In the genomic region with DNA sequence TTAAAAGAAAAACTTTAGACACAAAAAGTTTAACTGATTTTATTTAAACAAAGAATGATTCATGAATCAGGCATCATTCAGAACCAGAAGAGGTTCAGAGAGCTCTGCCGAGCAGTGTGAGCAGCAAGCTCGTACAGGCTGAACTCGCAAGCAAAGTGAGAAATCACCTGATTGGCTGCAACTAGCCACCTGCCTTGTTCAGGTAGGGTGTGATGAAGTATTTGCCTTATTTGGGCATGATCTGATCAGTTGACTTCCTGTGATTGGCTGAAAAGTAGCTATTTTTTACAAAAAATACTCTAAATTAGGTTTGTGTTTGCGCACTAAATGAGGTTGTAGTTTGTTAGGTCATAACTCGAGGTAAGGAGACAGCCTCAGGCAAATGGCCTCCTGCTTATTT, we compare ENCODE assay signal across 19 cellular contexts.
DNase-seq lines count a peak whose midpoint lies in the region; ATAC-seq, FAIRE-seq and TF ChIP-seq lines count a peak whose summit lies in the region.
"Had no signal": no experiment of that assay in that cellular context is flagged by ENCODE, and none has a peak within 500 bp of the region (broad histone marks: within the 10 kb centered on the region; RNA-seq: fewer than 3 reads in every experiment).

No MANE protein-coding gene starts in this region.

- H2BK5ac ChIP-seq in IMR-90 (ENCODE audit: low read depth, low read length, poor library complexity, severe bottlenecking): no peak overlapping the region

- H3K4me1 ChIP-seq in HCT116 (ENCODE audit: control insufficient read depth in 1 of 2, insufficient read depth in 2 of 2, low read length in 2 of 2) (no peaks in the 10 kb centered on the region), IMR-90 (ENCODE audit: control insufficient read depth, insufficient read depth, low read length) (peaks cover 2% of the 10 kb centered on the region; the same call in 1 of the 2 replicates), vagina (no peaks in the 10 kb centered on the region)
- H3K4me1 ChIP-seq: A549 had no signal

- H3K18ac ChIP-seq in IMR-90 (ENCODE audit: low read depth, low read length): no peak overlapping the region

- no peak overlapping the region for H4K8ac ChIP-seq in IMR-90 (ENCODE audit: low read depth in 2 of 2, low read length in 2 of 2)

- CTCF ChIA-PET in HCT116 (lab: Charles Lee) (no interaction called here), IMR-90 (lab: Yijun Ruan, JAX) (interaction anchor here (0.6 to 1.9 kb wide), 2 partner anchors 14 to 17 kb away, joined by 3 to 6 read pairs; no protein-coding TSS in a partner anchor)

- H3K27me3 ChIP-seq in HCT116 (ENCODE audit: insufficient read depth, low read length) (no peaks in the 10 kb centered on the region), IMR-90 (ENCODE audit: control insufficient read depth, insufficient read depth, low read length) (no peaks in the 10 kb centered on the region), bronchial epithelial cell (ENCODE audit: control insufficient read depth, insufficient read depth, low read length) (no peaks in the 10 kb centered on the region), vagina (no peaks in the 10 kb centered on the region)

- H4K91ac ChIP-seq in IMR-90 (ENCODE audit: insufficient read depth, low read depth, low read length): no peak overlapping the region

- BruUV-seq in HCT116 (replicated peaks; lab: Mats Ljungman, UMichigan) (no TSS peak), IMR-90 (replicated peaks; lab: Mats Ljungman, UMichigan) (no TSS peak)

- no peak overlapping the region for H2AK5ac ChIP-seq in IMR-90 (ENCODE audit: low read depth, low read length)

- H3K9ac ChIP-seq in HCT116 (ENCODE audit: low read length) (no peak overlapping the region), IMR-90 (ENCODE audit: low read depth, low read length) (no peak overlapping the region)
- H3K9ac ChIP-seq: GM23248 had no signal

- FAIRE-seq in bronchial epithelial cell (lab: Jason Lieb, UNC): no peak
- FAIRE-seq: A549, D721Med, GM18507 had no signal

- no peak overlapping the region for H2AK9ac ChIP-seq in IMR-90 (replicated peaks; ENCODE audit: low read depth, low read length, poor library complexity)

- POLR2A ChIA-PET in HCT116 (lab: Charles Lee) (no interaction called here), IMR-90 (lab: Charles Lee; ENCODE audit: unreplicated experiment) (no interaction called here)

- TF ChIP-seq RAD21 in HCT116 (IDR thresholded peaks at IDR 0.05; ENCODE audit: low read depth) (no peak), IMR-90 (IDR thresholded peaks at IDR 0.05; ENCODE audit: low read length) (no peak)

- no peaks in the 10 kb centered on the region for H4K20me1 ChIP-seq in HCT116 (ENCODE audit: insufficient read depth)
- H4K20me1 ChIP-seq in IMR-90 (ENCODE audit: insufficient read depth, low read length): no peaks in the 10 kb centered on the region

- H3K4me3 ChIP-seq in HCT116 (replicated peaks in 1 of 2; ENCODE audit: low read depth in 1 of 2, low read length in 2 of 2) (no peak overlapping the region), IMR-90 (ENCODE audit: insufficient read depth, low read depth, low read length) (no peak overlapping the region), bronchial epithelial cell (ENCODE audit: low read depth, low read length) (no peak overlapping the region), vagina (no peak overlapping the region)
- H3K4me3 ChIP-seq: A549, GM23248 had no signal

- H3K14ac ChIP-seq in IMR-90 (replicated peaks; ENCODE audit: low read depth, low read length): no peak overlapping the region

- no peak for TF ChIP-seq POLR2A in HCT116 (IDR thresholded peaks at IDR 0.05; ENCODE audit: borderline replicate concordance, extremely low read depth, insufficient read depth, insufficient read length)
- no peak for TF ChIP-seq POLR2A in IMR-90 (IDR thresholded peaks at IDR 0.05; ENCODE audit: low read depth, low read length)
- no peak for TF ChIP-seq POLR2A in vagina (IDR thresholded peaks at IDR 0.05)

- intact Hi-C loops in HCT116 (cut with micrococcal nuclease) (no loop called here), IMR-90 (cut with micrococcal nuclease) (no loop called here), vagina (cut with DNase I) (no loop called here)

- H3K23ac ChIP-seq in IMR-90 (ENCODE audit: low read depth, low read length): no peak overlapping the region

- no peak overlapping the region for H3K4ac ChIP-seq in IMR-90 (ENCODE audit: low read depth, low read length)

- H2BK15ac ChIP-seq in IMR-90 (ENCODE audit: low read depth, low read length): no peak overlapping the region

- H4K5ac ChIP-seq in IMR-90 (ENCODE audit: low read depth, low read length): no peak overlapping the region

- no peak overlapping the region for H3K27ac ChIP-seq in HCT116 (ENCODE audit: low read depth, low read length)
- no peak overlapping the region for H3K27ac ChIP-seq in IMR-90 (ENCODE audit: insufficient read depth, low read length)
- no peak overlapping the region for H3K27ac ChIP-seq in vagina
- H3K27ac ChIP-seq: A549, GM23248, HL-60 had no signal

- DNase-seq in HCT116 (ENCODE audit: low read depth, low spot score): no peak
- peak; percentile 34 for DNase-seq in IMR-90
- DNase-seq in bronchial epithelial cell (ENCODE audit: low read depth): peak; percentile 18
- DNase-seq in iris pigment epithelial cell (ENCODE audit: low read depth): peak; percentile 11
- DNase-seq in NCI-H2196 treated with DMSO at 0.1 percent for 48 hours (lab: John Stamatoyannopoulos, UW; ENCODE audit: unreplicated experiment): no peak
- DNase-seq in Ammon's horn (ENCODE audit: low spot score): no peak
- no peak for DNase-seq in vagina (ENCODE audit: extremely low spot score in 2 of 2)
- DNase-seq: CD8-positive, alpha-beta T cell; COR-L47; DMS153; GF-D8; GM23248; H9; KG1 had no signal

- H3K36me3 ChIP-seq in HCT116 (ENCODE audit: control insufficient read depth in 1 of 2, insufficient read depth in 2 of 2, low read length in 2 of 2): no peaks in the 10 kb centered on the region
- H3K36me3 ChIP-seq in IMR-90 (ENCODE audit: control insufficient read depth, insufficient read depth, low read length): peaks cover 5% of the 10 kb centered on the region
- no peaks in the 10 kb centered on the region for H3K36me3 ChIP-seq in bronchial epithelial cell (ENCODE audit: control insufficient read depth, insufficient read depth, low read length)
- H3K36me3 ChIP-seq in vagina: no peaks in the 10 kb centered on the region

- H2BK120ac ChIP-seq in IMR-90 (ENCODE audit: low read depth, low read length): no peak overlapping the region

- H3K56ac ChIP-seq in IMR-90 (ENCODE audit: extremely low read depth, insufficient read depth, low read length): no peak overlapping the region

- in situ Hi-C loops in IMR-90 (cut with MboI; ENCODE audit: low sequenced_read_pairs): no loop called here

- H3K9me2 ChIP-seq in HCT116 (ENCODE audit: insufficient read depth): no peaks in the 10 kb centered on the region

- no peaks in the 10 kb centered on the region for H3K79me2 ChIP-seq in HCT116 (ENCODE audit: insufficient read depth, low read length)

- TF ChIP-seq CTCF in HCT116 (IDR thresholded peaks at IDR 0.05 in 2 of 3, conservative IDR thresholded peaks at IDR 0.05 in 1 of 3; ENCODE audit: borderline replicate concordance in 1 of 3, insufficient read depth in 1 of 3, low read depth in 2 of 3, low read length in 2 of 3) (no peak), IMR-90 (conservative IDR thresholded peaks at IDR 0.05; ENCODE audit: low read depth, low read length) (no peak), bronchial epithelial cell (IDR thresholded peaks at IDR 0.05; ENCODE audit: insufficient read depth, low read length, severe bottlenecking) (no peak), vagina (IDR thresholded peaks at IDR 0.05) (no peak)

- RAD21 ChIA-PET in HCT116 (lab: Charles Lee; ENCODE audit: low non-redundant PET in 1 of 2, low total read pairs in 2 of 2, uncharacterized antibody in 2 of 2, unreplicated experiment in 2 of 2): no interaction called here

- 80% methylated on average over 3 of the region's 5 CpGs; no CpG with 5 or more reads in 1 of the 2 experiments for WGBS in IMR-90 (ENCODE audit: extremely low coverage in 2 of 2, insufficient read length in 1 of 2), 2 experiments

- no peak overlapping the region for H2BK20ac ChIP-seq in IMR-90 (ENCODE audit: low read depth, low read length)

- H3K9me1 ChIP-seq in IMR-90 (ENCODE audit: insufficient read depth, low read length): 0 out of 2 replicates have a peak, but pooled peaks cover 5% of the 10 kb centered on the region

- dilution Hi-C loops in IMR-90 (cut with HindIII; ENCODE audit: low sequenced_read_pairs, unreplicated experiment): no loop called here

- ATAC-seq in HCT116: no peak
- ATAC-seq in IMR-90 (ENCODE audit: low read depth): no peak
- ATAC-seq in GM19351 (IDR thresholded peaks at IDR 0.05; ENCODE audit: unreplicated experiment): no peak
- ATAC-seq: A549; CD8-positive, alpha-beta T cell had no signal

- H2AFZ ChIP-seq in HCT116 (ENCODE audit: low read depth, low read length, poor library complexity, severe bottlenecking) (no peak overlapping the region), IMR-90 (replicated peaks; ENCODE audit: low read length, poor library complexity) (no peak overlapping the region)
- H2AFZ ChIP-seq: GM23248 had no signal

- H3K79me1 ChIP-seq in IMR-90 (ENCODE audit: low read depth in 1 of 2, low read length in 2 of 2): peaks cover 9 to 14% of the 10 kb centered on the region in 2 experiments; a peak in 3 of 4 replicates

- H3K9me3 ChIP-seq in HCT116 (ENCODE audit: control insufficient read depth in 1 of 2, insufficient read depth in 1 of 2, low read depth in 1 of 2, low read length in 2 of 2) (no peaks in the 10 kb centered on the region), IMR-90 (ENCODE audit: control insufficient read depth, insufficient read depth, low read length) (no peaks in the 10 kb centered on the region), vagina (peaks cover 3% of the 10 kb centered on the region)
- H3K9me3 ChIP-seq: A549 had no signal

- H3K4me2 ChIP-seq in HCT116 (ENCODE audit: low read length): no peak overlapping the region
- H3K4me2 ChIP-seq in IMR-90 (ENCODE audit: low read depth, low read length): no peak overlapping the region
- H3K4me2 ChIP-seq: A549 had no signal

TF ChIP-seq in HCT116, 20 proteins besides CTCF, POLR2A, EP300 and RAD21:
- TF ChIP-seq SRF (IDR thresholded peaks at IDR 0.05; ENCODE audit: low read depth) (peak; percentile 61), POLR2AphosphoS5 (IDR thresholded peaks at IDR 0.05; ENCODE audit: low read depth, low read length) (no peak)

TF ChIP-seq in IMR-90, 13 proteins besides CTCF, POLR2A, EP300 and RAD21 (continues in another document):
- no peak for TF ChIP-seq NFE2L2 (IDR thresholded peaks at IDR 0.05; ENCODE audit: low read depth, low read length)
- TF ChIP-seq CEBPB (IDR thresholded peaks at IDR 0.05; ENCODE audit: low read depth, low read length): no peak
- TF ChIP-seq, protein P1, sequence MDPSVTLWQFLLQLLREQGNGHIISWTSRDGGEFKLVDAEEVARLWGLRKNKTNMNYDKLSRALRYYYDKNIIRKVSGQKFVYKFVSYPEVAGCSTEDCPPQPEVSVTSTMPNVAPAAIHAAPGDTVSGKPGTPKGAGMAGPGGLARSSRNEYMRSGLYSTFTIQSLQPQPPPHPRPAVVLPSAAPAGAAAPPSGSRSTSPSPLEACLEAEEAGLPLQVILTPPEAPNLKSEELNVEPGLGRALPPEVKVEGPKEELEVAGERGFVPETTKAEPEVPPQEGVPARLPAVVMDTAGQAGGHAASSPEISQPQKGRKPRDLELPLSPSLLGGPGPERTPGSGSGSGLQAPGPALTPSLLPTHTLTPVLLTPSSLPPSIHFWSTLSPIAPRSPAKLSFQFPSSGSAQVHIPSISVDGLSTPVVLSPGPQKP (IDR thresholded peaks at IDR 0.05; ENCODE audit: borderline replicate concordance, low read depth, low read length): no peak

Comparison
In these comparisons a context has a peak if more than half of its experiments do, and no peak if none do; other contexts are left out.
1. DNase-seq: peak in IMR-90 (single experiment), bronchial epithelial cell (single experiment) and iris pigment epithelial cell (single experiment); none in HCT116 (single experiment), NCI-H2196 treated with DMSO at 0.1 percent for 48 hours (single experiment), Ammon's horn (single experiment) and vagina (0 of 2).